ENCODE assay signal across 1 cellular context in genomic region chr4:122701061-122701460, GRCh38.
TF ChIP-seq lines count a peak whose summit lies in the region.

No MANE protein-coding gene starts in this region.

TF ChIP-seq in GM12878, 131 proteins besides CTCF, POLR2A, EP300 and RAD21 (continued from another document):
- TF ChIP-seq RUNX3 (IDR thresholded peaks at IDR 0.05; ENCODE audit: low read length) (peak; percentile 22; the same call in 1 of the 2 replicates), ATF2 (IDR thresholded peaks at IDR 0.05; ENCODE audit: low read length) (peak; percentile 87), TCF7 (IDR thresholded peaks at IDR 0.05; ENCODE audit: borderline replicate concordance) (peak; percentile 94), IRF4 (IDR thresholded peaks at IDR 0.05; ENCODE audit: low read depth, low read length) (peak; percentile 70; the same call in 1 of the 2 replicates), GABPA (IDR thresholded peaks at IDR 0.05; ENCODE audit: low read depth) (peak; percentile 44; the same call in 1 of the 2 replicates)
- TF ChIP-seq, protein P1, sequence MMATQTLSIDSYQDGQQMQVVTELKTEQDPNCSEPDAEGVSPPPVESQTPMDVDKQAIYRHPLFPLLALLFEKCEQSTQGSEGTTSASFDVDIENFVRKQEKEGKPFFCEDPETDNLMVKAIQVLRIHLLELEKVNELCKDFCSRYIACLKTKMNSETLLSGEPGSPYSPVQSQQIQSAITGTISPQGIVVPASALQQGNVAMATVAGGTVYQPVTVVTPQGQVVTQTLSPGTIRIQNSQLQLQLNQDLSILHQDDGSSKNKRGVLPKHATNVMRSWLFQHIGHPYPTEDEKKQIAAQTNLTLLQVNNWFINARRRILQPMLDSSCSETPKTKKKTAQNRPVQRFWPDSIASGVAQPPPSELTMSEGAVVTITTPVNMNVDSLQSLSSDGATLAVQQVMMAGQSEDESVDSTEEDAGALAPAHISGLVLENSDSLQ (IDR thresholded peaks at IDR 0.05) = no peak
- TF ChIP-seq, protein P2, sequence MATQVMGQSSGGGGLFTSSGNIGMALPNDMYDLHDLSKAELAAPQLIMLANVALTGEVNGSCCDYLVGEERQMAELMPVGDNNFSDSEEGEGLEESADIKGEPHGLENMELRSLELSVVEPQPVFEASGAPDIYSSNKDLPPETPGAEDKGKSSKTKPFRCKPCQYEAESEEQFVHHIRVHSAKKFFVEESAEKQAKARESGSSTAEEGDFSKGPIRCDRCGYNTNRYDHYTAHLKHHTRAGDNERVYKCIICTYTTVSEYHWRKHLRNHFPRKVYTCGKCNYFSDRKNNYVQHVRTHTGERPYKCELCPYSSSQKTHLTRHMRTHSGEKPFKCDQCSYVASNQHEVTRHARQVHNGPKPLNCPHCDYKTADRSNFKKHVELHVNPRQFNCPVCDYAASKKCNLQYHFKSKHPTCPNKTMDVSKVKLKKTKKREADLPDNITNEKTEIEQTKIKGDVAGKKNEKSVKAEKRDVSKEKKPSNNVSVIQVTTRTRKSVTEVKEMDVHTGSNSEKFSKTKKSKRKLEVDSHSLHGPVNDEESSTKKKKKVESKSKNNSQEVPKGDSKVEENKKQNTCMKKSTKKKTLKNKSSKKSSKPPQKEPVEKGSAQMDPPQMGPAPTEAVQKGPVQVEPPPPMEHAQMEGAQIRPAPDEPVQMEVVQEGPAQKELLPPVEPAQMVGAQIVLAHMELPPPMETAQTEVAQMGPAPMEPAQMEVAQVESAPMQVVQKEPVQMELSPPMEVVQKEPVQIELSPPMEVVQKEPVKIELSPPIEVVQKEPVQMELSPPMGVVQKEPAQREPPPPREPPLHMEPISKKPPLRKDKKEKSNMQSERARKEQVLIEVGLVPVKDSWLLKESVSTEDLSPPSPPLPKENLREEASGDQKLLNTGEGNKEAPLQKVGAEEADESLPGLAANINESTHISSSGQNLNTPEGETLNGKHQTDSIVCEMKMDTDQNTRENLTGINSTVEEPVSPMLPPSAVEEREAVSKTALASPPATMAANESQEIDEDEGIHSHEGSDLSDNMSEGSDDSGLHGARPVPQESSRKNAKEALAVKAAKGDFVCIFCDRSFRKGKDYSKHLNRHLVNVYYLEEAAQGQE (IDR thresholded peaks at IDR 0.05; ENCODE audit: low read depth, low read length) = no peak
